In genomic region chr10:99292159-99292558, GRCh38 we compare ENCODE assay signal across 22 cellular contexts. TPM values are rescaled to one million over a fixed set of nuclear protein-coding genes. Genes with fewer than 3 reads are reported as not detected.
DNase-seq lines count a peak whose midpoint lies in the region; ATAC-seq and TF ChIP-seq lines count a peak whose summit lies in the region.
"Had no signal": no experiment of that assay in that cellular context is flagged by ENCODE, and none has a peak within 500 bp of the region (broad histone marks: within the 10 kb centered on the region; RNA-seq: fewer than 3 reads in every experiment).

No MANE protein-coding gene starts in this region.

- DNase-seq in EH (ENCODE audit: low read depth) (peak; percentile 93), SJSA1 (ENCODE audit: low read depth in 1 of 2, low spot score in 2 of 2) (peak; percentile 51 to 75), fibroblast of peridontal ligament (ENCODE audit: extremely low read depth) (peak; percentile 17), omental fat pad (ENCODE audit: low spot score) (no peak), head of caudate nucleus (no peak), coronary artery (ENCODE audit: low spot score) (no peak)
- DNase-seq: activated naive CD8-positive, alpha-beta T cell treated with anti-CD3 and anti-CD28 coated beads for 36 hours; C1 segment of cervical spinal cord; DMS79 treated with DMSO at 0.1 percent for 48 hours; esophagus squamous epithelium; islet precursor cell; naive thymus-derived CD4-positive, alpha-beta T cell; NCI-H524 treated with DMSO at 0.1 percent for 48 hours; retina; stimulated activated CD4-positive, alpha-beta T cell treated with anti-CD3 and anti-CD28 coated beads, Interleukin-2, amount 100 ng/mL, for 24 hours; stimulated activated CD8-positive, alpha-beta memory T cell treated with anti-CD3 and anti-CD28 coated beads, Interleukin-4, amount 100 ng/mL, for 48 hours; T-helper 1 cell had no signal

- no peak for TF ChIP-seq CTCF in omental fat pad (IDR thresholded peaks at IDR 0.05)
- TF ChIP-seq CTCF in coronary artery (IDR thresholded peaks at IDR 0.05) = no peak

- ATAC-seq in omental fat pad (ENCODE audit: low FRiP score) = peak; percentile 96
- ATAC-seq in HG02973 (IDR thresholded peaks at IDR 0.05; ENCODE audit: unreplicated experiment) = no peak
- ATAC-seq in GM18873 (IDR thresholded peaks at IDR 0.05; ENCODE audit: low FRiP score, unreplicated experiment) = no peak
- ATAC-seq: GM12878; naive thymus-derived CD4-positive, alpha-beta T cell; Panc1 had no signal

- H3K9me3 ChIP-seq in SJSA1 (replicated peaks) = no peaks in the 10 kb centered on the region
- H3K9me3 ChIP-seq: esophagus squamous epithelium, tibial nerve had no signal

- no peaks in the 10 kb centered on the region for H3K27me3 ChIP-seq in SJSA1 (replicated peaks)
- H3K27me3 ChIP-seq: esophagus squamous epithelium, tibial nerve had no signal

- H3K27ac ChIP-seq in SJSA1 (peak overlapping the region; percentile 65), coronary artery (no peak overlapping the region)
- H3K27ac ChIP-seq: tibial nerve had no signal

- H3K4me3 ChIP-seq in SJSA1 (no peak overlapping the region), coronary artery (no peak overlapping the region)
- H3K4me3 ChIP-seq: esophagus squamous epithelium, GM12878, tibial nerve had no signal

- no peaks in the 10 kb centered on the region for H3K36me3 ChIP-seq in SJSA1
- H3K36me3 ChIP-seq: esophagus squamous epithelium, tibial nerve had no signal

- intact Hi-C loops in head of caudate nucleus (cut with DNase I) = no loop called here

- H3K4me1 ChIP-seq in SJSA1 (replicated peaks) = peaks cover 11% of the 10 kb centered on the region
- H3K4me1 ChIP-seq: esophagus squamous epithelium, tibial nerve had no signal

RNA-seq across cellular contexts. Expression of gene CNNM1, which starts 37.0 kb away (rescaled TPM):
- not detected in 2 replicates for total RNA-seq in SJSA1 (2014; rRNA removed; shearing (Covaris generic))
- total RNA-seq in omental fat pad = 1 to 10 TPM in 1 of 4 donors, under 1 TPM in 3; 0.31 to 1.8 (median 0.53) TPM
- total RNA-seq: GM12878 had no signal

RNA-seq across cellular contexts. Expression of gene HPSE2, which starts 56.5 kb away (rescaled TPM):
- not detected in 2 replicates for total RNA-seq in SJSA1 (2014; rRNA removed; shearing (Covaris generic))
- 1 to 10 TPM in 1 of 4 donors, under 1 TPM in 3; 0.24 to 1.5 (median 0.46) TPM for total RNA-seq in omental fat pad
- total RNA-seq: activated naive CD8-positive, alpha-beta T cell treated with anti-CD3 and anti-CD28 coated beads for 36 hours; GM12878; naive thymus-derived CD4-positive, alpha-beta T cell had no signal

Comparison
In these comparisons a context has a peak if more than half of its experiments do, and no peak if none do; other contexts are left out.
1. DNase-seq: peak in EH (single experiment), SJSA1 (2 of 2) and fibroblast of peridontal ligament (single experiment); none in omental fat pad (single experiment), head of caudate nucleus (0 of 42) and coronary artery (single experiment).